11 cellular contexts compared by ENCODE assay signal in the genomic region with DNA sequence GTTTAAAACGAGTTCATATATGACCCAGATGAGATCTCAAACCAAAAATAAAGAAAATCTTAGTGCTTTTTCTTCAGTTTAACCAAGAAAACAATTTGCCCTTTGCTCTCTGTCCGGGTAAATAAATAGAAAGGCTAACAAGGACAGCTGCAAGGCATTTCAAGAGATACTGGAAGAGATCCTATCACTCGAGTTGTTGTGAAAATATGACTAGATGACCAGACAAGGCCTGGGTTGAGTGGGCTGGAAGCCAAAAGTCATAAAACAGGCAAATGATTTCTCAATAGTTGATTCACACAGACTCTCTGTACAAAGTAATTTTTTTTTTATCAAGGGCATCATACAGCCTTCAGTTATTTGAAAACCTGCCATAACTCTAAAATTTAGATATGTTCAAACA. TPM values are rescaled to one million over a fixed set of nuclear protein-coding genes. Genes with fewer than 3 reads are reported as not detected.
DNase-seq lines count a peak whose midpoint lies in the region; ATAC-seq and TF ChIP-seq lines count a peak whose summit lies in the region.
"Had no signal": no experiment of that assay in that cellular context is flagged by ENCODE, and none has a peak within 500 bp of the region (broad histone marks: within the 10 kb centered on the region; RNA-seq: fewer than 3 reads in every experiment).

No MANE protein-coding gene starts in this region.

- TF ChIP-seq CTCF in nephron (IDR thresholded peaks at IDR 0.05; ENCODE audit: unreplicated experiment in 3 of 3), result no peak

- peaks cover 6% of the 10 kb centered on the region for H3K4me1 Mint-ChIP-seq in nephron
- no peaks in the 10 kb centered on the region for H3K4me1 Mint-ChIP-seq in naive thymus-derived CD8-positive, alpha-beta T cell
- H3K4me1 Mint-ChIP-seq: activated naive CD4-positive, alpha-beta T cell treated with anti-CD3 and anti-CD28 coated beads, Interleukin-2, amount 50 U/mL, for 24 hours had no signal

- no peak for ATAC-seq in naive thymus-derived CD8-positive, alpha-beta T cell
- ATAC-seq in GM21528 (IDR thresholded peaks at IDR 0.05; ENCODE audit: low FRiP score, unreplicated experiment), result no peak

- no peaks in the 10 kb centered on the region for H3K27me3 Mint-ChIP-seq in nephron (ENCODE audit: low read depth)
- no peaks in the 10 kb centered on the region for H3K27me3 Mint-ChIP-seq in naive thymus-derived CD8-positive, alpha-beta T cell
- H3K27me3 Mint-ChIP-seq: activated naive CD4-positive, alpha-beta T cell treated with anti-CD3 and anti-CD28 coated beads, Interleukin-2, amount 50 U/mL, for 24 hours had no signal

- H3K9me3 Mint-ChIP-seq in nephron, result no peaks in the 10 kb centered on the region
- peaks cover 0 to 5% (median 0%) of the 10 kb centered on the region in 9 donors for H3K9me3 Mint-ChIP-seq in naive thymus-derived CD8-positive, alpha-beta T cell
- H3K9me3 Mint-ChIP-seq: activated naive CD4-positive, alpha-beta T cell treated with anti-CD3 and anti-CD28 coated beads, Interleukin-2, amount 50 U/mL, for 24 hours had no signal

- DNase-seq in DMS53 treated with DMSO at 0.1 percent for 48 hours (lab: John Stamatoyannopoulos, UW; ENCODE audit: unreplicated experiment) (peak; percentile 86), NCI-H2029 (lab: John Stamatoyannopoulos, UW) (peak; percentile 62), amniotic epithelial cell (ENCODE audit: low read depth) (peak; percentile 66), medulla oblongata (ENCODE audit: extremely low spot score) (no peak), SIG-M5 (lab: John Stamatoyannopoulos, UW) (no peak)
- no peak for DNase-seq in naive thymus-derived CD8-positive, alpha-beta T cell
- DNase-seq: effector CD8-positive, alpha-beta T cell; NCI-H2107 had no signal

- peak overlapping the region in 2 of 3 experiments; percentile 15 to 19 for H3K27ac Mint-ChIP-seq in nephron
- H3K27ac Mint-ChIP-seq in naive thymus-derived CD8-positive, alpha-beta T cell, result no peak overlapping the region
- H3K27ac Mint-ChIP-seq: activated naive CD4-positive, alpha-beta T cell treated with anti-CD3 and anti-CD28 coated beads, Interleukin-2, amount 50 U/mL, for 24 hours had no signal

- POLR2A ChIA-PET in naive thymus-derived CD8-positive, alpha-beta T cell (lab: Charles Lee), result no interaction called here

- no peak overlapping the region for H3K4me3 Mint-ChIP-seq in nephron
- H3K4me3 Mint-ChIP-seq in naive thymus-derived CD8-positive, alpha-beta T cell, result no peak overlapping the region
- H3K4me3 Mint-ChIP-seq: activated naive CD4-positive, alpha-beta T cell treated with anti-CD3 and anti-CD28 coated beads, Interleukin-2, amount 50 U/mL, for 24 hours had no signal

- no peaks in the 10 kb centered on the region for H3K36me3 Mint-ChIP-seq in nephron (ENCODE audit: low read depth)
- no peaks in the 10 kb centered on the region for H3K36me3 Mint-ChIP-seq in naive thymus-derived CD8-positive, alpha-beta T cell
- H3K36me3 Mint-ChIP-seq: activated naive CD4-positive, alpha-beta T cell treated with anti-CD3 and anti-CD28 coated beads, Interleukin-2, amount 50 U/mL, for 24 hours had no signal

RNA-seq across cellular contexts. Expression of gene AVPR1A, which starts 55.9 kb away (rescaled TPM):
- not detected for total RNA-seq in naive thymus-derived CD8-positive, alpha-beta T cell
- polyA plus RNA-seq in naive thymus-derived CD8-positive, alpha-beta T cell, result not detected

Comparison
In these comparisons a context has a peak if more than half of its experiments do, and no peak if none do; other contexts are left out.
1. DNase-seq: peak in DMS53 treated with DMSO at 0.1 percent for 48 hours (single experiment), NCI-H2029 (single experiment) and amniotic epithelial cell (single experiment); none in medulla oblongata (single experiment), naive thymus-derived CD8-positive, alpha-beta T cell (0 of 10) and SIG-M5 (single experiment).
2. H3K27ac Mint-ChIP-seq: peak in nephron (2 of 3); none in naive thymus-derived CD8-positive, alpha-beta T cell (0 of 10).